Comparison of ENCODE assay signal across 8 cellular contexts in genomic region chr1:110209715-110210603, GRCh38. TPM values are rescaled to one million over a fixed set of nuclear protein-coding genes. Genes with fewer than 3 reads are reported as not detected.
A peak's percentile ranks its signal among the peaks of the same experiment; 100 is the strongest.
DNase-seq lines count a peak whose midpoint lies in the region; ATAC-seq, FAIRE-seq and TF ChIP-seq lines count a peak whose summit lies in the region.

KCNC4 (plus strand) TSS chr1:110210314; CDS start chr1:110211500, 1,186 bp downstream.

- no peak for TF ChIP-seq CTCF in D721Med (IDR thresholded peaks at IDR 0.05; ENCODE audit: insufficient read depth, missing control alignments)

- FAIRE-seq in D721Med (lab: Jason Lieb, UNC): no peak

- no peaks in the 10 kb centered on the region for H3K9me3 Mint-ChIP-seq in naive B cell

- peak within 1 kb of the TSS; percentile 93 to 99 (median 96) for H3K27ac Mint-ChIP-seq in naive B cell

- ATAC-seq in GM21526 (IDR thresholded peaks at IDR 0.05; ENCODE audit: low FRiP score, unreplicated experiment) (peak; percentile 77), naive B cell (ENCODE audit: low read depth in 2 of 2) (peak; percentile 83 to 85)

- peaks cover 0 to 5% (median 0%) of the 10 kb centered on the region in 3 donors for H3K27me3 Mint-ChIP-seq in naive B cell

- peaks cover 38 to 41% (median 40%) of the 10 kb centered on the region in 3 donors for H3K4me1 Mint-ChIP-seq in naive B cell

- DNase-seq in D721Med (ENCODE audit: insufficient read length, low spot score) (peak; percentile 70), HuH-7 (ENCODE audit: low spot score) (peak; percentile 91), RKO (ENCODE audit: low spot score) (peak; percentile 88), activated T-helper 1 cell treated with Interleukin-2 at 50 U/mL for 16 hours (ENCODE audit: low read depth) (peak; percentile 90), fibroblast of gingiva (ENCODE audit: low read depth) (peak; percentile 79), naive B cell (peak; percentile 89)
- peak; percentile 83 to 86 for DNase-seq in stimulated activated CD8-positive, alpha-beta memory T cell treated with anti-CD3 and anti-CD28 coated beads, Interleukin-7, amount 100 ng/mL, for 48 hours (ENCODE audit: extremely low read depth in 1 of 2, low read depth in 1 of 2)

- H3K4me3 Mint-ChIP-seq in naive B cell: peak within 1 kb of the TSS; percentile 91 to 97 (median 94)

- H3K36me3 Mint-ChIP-seq in naive B cell: no peaks in the 10 kb centered on the region

RNA-seq across cellular contexts. Expression of gene KCNC4, which starts in this region (rescaled TPM):
- polyA plus RNA-seq in naive B cell (ENCODE audit: low read depth in 6 of 6): 1 to 10 TPM; 1.1 to 2.4 (median 1.3) TPM

Comparison
In these comparisons a context has a peak if more than half of its experiments do, and no peak if none do; other contexts are left out.
1. Peak in every context shown above with its lines: DNase-seq and ATAC-seq.